ENCODE assay signal across 12 cellular contexts in the genomic region with DNA sequence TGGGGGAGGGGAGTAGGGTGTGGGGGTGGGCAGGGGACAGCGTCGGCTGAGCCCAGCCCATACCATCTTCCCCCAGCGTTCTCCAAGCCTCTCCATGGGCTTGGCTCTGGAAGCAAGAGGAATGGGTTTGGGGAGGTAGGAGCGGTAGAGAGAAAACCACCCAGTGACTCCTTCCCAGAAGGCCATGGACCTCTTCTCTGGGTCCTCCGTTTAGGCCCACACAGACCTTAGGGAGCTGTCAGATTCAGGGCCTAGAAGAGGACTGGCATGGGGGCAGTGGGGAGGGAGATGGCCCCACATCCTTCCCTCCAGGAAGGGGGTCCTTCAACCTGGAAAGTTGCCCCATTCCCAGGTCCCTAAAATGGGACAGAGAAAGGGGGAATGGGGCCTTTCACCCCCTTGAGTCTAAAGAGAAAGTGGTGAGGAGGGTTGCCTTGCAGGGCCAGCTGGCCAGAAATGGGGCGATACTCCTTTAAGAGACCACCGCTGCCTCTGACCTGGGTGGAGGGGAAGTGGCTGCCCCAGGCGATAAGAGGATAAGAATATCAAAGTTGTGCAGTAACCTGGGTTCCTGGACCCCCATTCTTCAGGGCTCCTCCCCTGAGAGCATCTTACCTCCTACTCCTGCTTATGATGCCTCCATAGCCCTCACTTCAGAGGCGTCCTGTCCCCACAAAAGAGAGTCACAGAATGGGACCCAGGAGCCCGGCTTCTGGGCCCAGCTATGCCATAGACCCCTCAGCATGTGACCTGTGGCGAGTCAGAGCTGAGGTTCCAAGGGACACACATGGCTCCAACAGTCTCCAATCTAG. TPM values are rescaled to one million over a fixed set of nuclear protein-coding genes. Genes with fewer than 3 reads are reported as not detected.
DNase-seq lines count a peak whose midpoint lies in the region; ATAC-seq and TF ChIP-seq lines count a peak whose summit lies in the region.
"Had no signal": no experiment of that assay in that cellular context is flagged by ENCODE, and none has a peak within 500 bp of the region (broad histone marks: within the 10 kb centered on the region; RNA-seq: fewer than 3 reads in every experiment).

No MANE protein-coding gene starts in this region.

- intact Hi-C loops in CD4-positive, alpha-beta memory T cell (cut with micrococcal nuclease) = loop anchor here (5.0 to 10.0 kb wide), 3 partner anchors 329 to 1501 kb away; a partner anchor contains a TSS
- intact Hi-C loops in adrenal gland (cut with DNase I) = no loop called here

- peaks cover 30 to 88% (median 46%) of the 10 kb centered on the region in 4 donors for H3K4me1 Mint-ChIP-seq in CD4-positive, alpha-beta memory T cell
- peaks cover 33 to 51% (median 41%) of the 10 kb centered on the region in 3 donors for H3K4me1 Mint-ChIP-seq in IgD-negative memory B cell
- peaks cover 36 to 70% (median 53%) of the 10 kb centered on the region in 4 donors for H3K4me1 Mint-ChIP-seq in naive thymus-derived CD8-positive, alpha-beta T cell

- POLR2A ChIA-PET in CD4-positive, alpha-beta memory T cell (lab: Charles Lee; ENCODE audit: partially characterized antibody) = interaction anchor here (1.0 to 34.1 kb wide), 8 partner anchors 5 to 484 kb away, joined by 3 to 3924 read pairs (median 6); a partner anchor contains a TSS
- POLR2A ChIA-PET in naive thymus-derived CD8-positive, alpha-beta T cell (lab: Charles Lee) = interaction anchor here (1.4 to 27.5 kb wide), 6 partner anchors 6 to 773 kb away, joined by 3 to 1631 read pairs (median 358); a partner anchor contains a TSS

- WGBS in adrenal gland, 4 donors = 63 to 80% (median 74%) methylated on average over 7 to 11 of the region's 11 CpGs

- peaks cover 24 to 46% of the 10 kb centered on the region in 2 donors for H3K36me3 Mint-ChIP-seq in CD4-positive, alpha-beta memory T cell
- peaks cover 14% of the 10 kb centered on the region for H3K36me3 Mint-ChIP-seq in IgD-negative memory B cell
- H3K36me3 Mint-ChIP-seq in naive thymus-derived CD8-positive, alpha-beta T cell = peaks cover 15 to 28% (median 23%) of the 10 kb centered on the region in 3 donors

- CTCF ChIA-PET in CD4-positive, alpha-beta memory T cell (lab: Charles Lee; ENCODE audit: partially characterized antibody) = interaction anchor here (1.0 to 9.1 kb wide), 3 partner anchors 11 to 84 kb away, joined by 4 to 164 read pairs (median 29); a partner anchor contains a TSS

- no peak for ATAC-seq in naive thymus-derived CD8-positive, alpha-beta T cell
- no peak for ATAC-seq in GM18867 (IDR thresholded peaks at IDR 0.05; ENCODE audit: unreplicated experiment)
- ATAC-seq in GM18517 (IDR thresholded peaks at IDR 0.05; ENCODE audit: unreplicated experiment) = no peak

- H3K36me3 ChIP-seq in CD4-positive, alpha-beta memory T cell (ENCODE audit: insufficient read depth, low read length) = peaks cover 21% of the 10 kb centered on the region
- no peaks in the 10 kb centered on the region for H3K36me3 ChIP-seq in adrenal gland (replicated peaks in 1 of 2)
- H3K36me3 ChIP-seq: uterus, WERI-Rb-1 had no signal

- H3K27me3 Mint-ChIP-seq in CD4-positive, alpha-beta memory T cell = no peaks in the 10 kb centered on the region
- H3K27me3 Mint-ChIP-seq in IgD-negative memory B cell = no peaks in the 10 kb centered on the region
- no peaks in the 10 kb centered on the region for H3K27me3 Mint-ChIP-seq in naive thymus-derived CD8-positive, alpha-beta T cell

- peak overlapping the region; percentile 97 for H3K27ac ChIP-seq in CD4-positive, alpha-beta memory T cell (ENCODE audit: low read depth, low read length)
- peak overlapping the region in 1 of 5 donors; percentile 92 for H3K27ac ChIP-seq in adrenal gland
- H3K27ac ChIP-seq: uterus, WERI-Rb-1 had no signal

- peaks cover 60% of the 10 kb centered on the region for H3K4me1 ChIP-seq in CD4-positive, alpha-beta memory T cell (ENCODE audit: insufficient read depth, low read length)
- H3K4me1 ChIP-seq in adrenal gland (replicated peaks in 1 of 2) = peaks cover 43% of the 10 kb centered on the region in 2 donors
- H3K4me1 ChIP-seq: uterus had no signal

- H3K27ac Mint-ChIP-seq in CD4-positive, alpha-beta memory T cell = peak overlapping the region; percentile 94 to 99 (median 97)
- peak overlapping the region; percentile 99 for H3K27ac Mint-ChIP-seq in IgD-negative memory B cell
- peak overlapping the region; percentile 91 to 99 (median 96) for H3K27ac Mint-ChIP-seq in naive thymus-derived CD8-positive, alpha-beta T cell

- no peak for TF ChIP-seq CTCF in adrenal gland (IDR thresholded peaks at IDR 0.05)

- H3K27me3 ChIP-seq in CD4-positive, alpha-beta memory T cell (ENCODE audit: insufficient read depth, low read length) = no peaks in the 10 kb centered on the region
- no peaks in the 10 kb centered on the region for H3K27me3 ChIP-seq in adrenal gland
- H3K27me3 ChIP-seq: uterus had no signal

- no peaks in the 10 kb centered on the region for H3K9me3 ChIP-seq in CD4-positive, alpha-beta memory T cell (ENCODE audit: control insufficient read depth in 1 of 2, low read length in 2 of 2)
- H3K9me3 ChIP-seq in adrenal gland (replicated peaks in 1 of 3) = no peaks in the 10 kb centered on the region
- H3K9me3 ChIP-seq: uterus had no signal

- TF ChIP-seq POLR2A in adrenal gland (IDR thresholded peaks at IDR 0.05) = no peak

- H3K9me3 Mint-ChIP-seq in CD4-positive, alpha-beta memory T cell = peaks cover 0 to 5% (median 0%) of the 10 kb centered on the region in 8 donors
- peaks cover 0 to 1% (median 0%) of the 10 kb centered on the region in 3 donors for H3K9me3 Mint-ChIP-seq in IgD-negative memory B cell
- H3K9me3 Mint-ChIP-seq in naive thymus-derived CD8-positive, alpha-beta T cell = peaks cover 0 to 2% (median 0%) of the 10 kb centered on the region in 9 donors

- DNase-seq in CD4-positive, alpha-beta memory T cell = peak in 2 of 5 donors; percentile 21 to 32
- peak; percentile 67 to 70 for DNase-seq in activated T-cell treated with anti-CD3 and anti-CD28 coated beads, Interleukin-2, amount 50 U/mL, for 48 hours
- peak in 4 of 10 donors; percentile 36 to 67 (median 42) for DNase-seq in naive thymus-derived CD8-positive, alpha-beta T cell
- no peak for DNase-seq in adrenal gland
- no peak for DNase-seq in activated CD8-positive, alpha-beta memory T cell treated with anti-CD3 and anti-CD28 coated beads, Interleukin-2, amount 50 U/mL, for 48 hours
- DNase-seq: Kasumi-1, mammary epithelial cell, uterus, WERI-Rb-1 had no signal

- peak overlapping the region; percentile 99 for H3K4me3 ChIP-seq in CD4-positive, alpha-beta memory T cell (ENCODE audit: low read length in 2 of 2)
- H3K4me3 ChIP-seq in adrenal gland = no peak overlapping the region
- H3K4me3 ChIP-seq: uterus had no signal

- H3K4me3 Mint-ChIP-seq in CD4-positive, alpha-beta memory T cell = peak overlapping the region; percentile 88 to 99 (median 98)
- peak overlapping the region; percentile 90 to 100 (median 96) for H3K4me3 Mint-ChIP-seq in IgD-negative memory B cell
- H3K4me3 Mint-ChIP-seq in naive thymus-derived CD8-positive, alpha-beta T cell = peak overlapping the region; percentile 82 to 100 (median 96)

RNA-seq across cellular contexts. Expression of a gene that starts 5.0 kb away (rescaled TPM):
- 10 to 100 TPM; 15.8 to 19.1 TPM for total RNA-seq in CD4-positive, alpha-beta memory T cell
- polyA plus RNA-seq in CD4-positive, alpha-beta memory T cell = under 1 TPM in 1 of 2 donors, not detected in 1; 0.80 TPM
- 1.3 TPM for polyA plus RNA-seq in IgD-negative memory B cell
- total RNA-seq in naive thymus-derived CD8-positive, alpha-beta T cell = 10 to 100 TPM; 15.2 to 15.4 TPM
- polyA plus RNA-seq in naive thymus-derived CD8-positive, alpha-beta T cell = 1 to 10 TPM in 2 of 3 donors, under 1 TPM in 1; 0.43 to 1.9 (median 1.5) TPM
- total RNA-seq in adrenal gland = 10 to 100 TPM in 7 of 8 donors, 1 to 10 TPM in 1; 7.1 to 57.8 (median 22.3) TPM
- 100 to 1,000 TPM in 1 of 3 donors, 10 to 100 TPM in 1, 1 to 10 TPM in 1; 4.7 to 140 (median 96.6) TPM for polyA plus RNA-seq in adrenal gland
- polyA plus RNA-seq: mammary epithelial cell had no signal

RNA-seq across cellular contexts. Expression of a gene that starts 18.4 kb away (rescaled TPM):
- total RNA-seq in CD4-positive, alpha-beta memory T cell = 10 to 100 TPM; 61.4 to 75.2 TPM
- polyA plus RNA-seq in CD4-positive, alpha-beta memory T cell = 100 to 1,000 TPM in 1 of 2 donors, 10 to 100 TPM in 1; 94.4 to 120 TPM
- polyA plus RNA-seq in IgD-negative memory B cell (94.2 TPM), adrenal gland (100 to 1,000 TPM in 1 of 3 donors, 10 to 100 TPM in 2; 58.6 to 178 (median 60.8) TPM)
- total RNA-seq in naive thymus-derived CD8-positive, alpha-beta T cell = 10 to 100 TPM; 58.2 to 65.9 TPM
- polyA plus RNA-seq in naive thymus-derived CD8-positive, alpha-beta T cell = 10 to 100 TPM; 63.7 to 97.4 (median 76.1) TPM
- 100 to 1,000 TPM in 2 of 8 donors, 10 to 100 TPM in 6; 65.5 to 118 (median 90.3) TPM for total RNA-seq in adrenal gland

RNA-seq across cellular contexts. Expression of a gene that starts 52.9 kb away (rescaled TPM):
- not detected for total RNA-seq in CD4-positive, alpha-beta memory T cell
- not detected for polyA plus RNA-seq in CD4-positive, alpha-beta memory T cell
- polyA plus RNA-seq in IgD-negative memory B cell (not detected), adrenal gland (under 1 TPM in 2 of 3 donors, not detected in 1; 0.13 to 0.24 TPM)
- total RNA-seq in naive thymus-derived CD8-positive, alpha-beta T cell = not detected
- not detected for polyA plus RNA-seq in naive thymus-derived CD8-positive, alpha-beta T cell
- under 1 TPM in 6 of 8 donors, not detected in 2; 0.19 to 0.79 (median 0.38) TPM for total RNA-seq in adrenal gland
- total RNA-seq: mammary epithelial cell had no signal
- polyA plus RNA-seq: mammary epithelial cell had no signal

Comparison
In these comparisons a context has a peak if more than half of its experiments do, and no peak if none do; other contexts are left out.
1. DNase-seq: peak in activated T-cell treated with anti-CD3 and anti-CD28 coated beads, Interleukin-2, amount 50 U/mL, for 48 hours (2 of 2); none in adrenal gland (0 of 7) and activated CD8-positive, alpha-beta memory T cell treated with anti-CD3 and anti-CD28 coated beads, Interleukin-2, amount 50 U/mL, for 48 hours (single experiment).
2. H3K4me3 ChIP-seq: peak in CD4-positive, alpha-beta memory T cell (2 of 2); none in adrenal gland (0 of 4).
3. Peak in every context shown above with its lines, with median percentiles within 50 percentile points of each other: H3K27ac Mint-ChIP-seq and H3K4me3 Mint-ChIP-seq.